Comparison of ENCODE assay signal across 1 cellular context in genomic region chrX:71181558-71181909, GRCh38.
TF ChIP-seq lines count a peak whose summit lies in the region.

No MANE protein-coding gene starts in this region.

TF ChIP-seq in endothelial cell of umbilical vein, 7 proteins besides CTCF, POLR2A, EP300 and RAD21:
- TF ChIP-seq, protein P1, sequence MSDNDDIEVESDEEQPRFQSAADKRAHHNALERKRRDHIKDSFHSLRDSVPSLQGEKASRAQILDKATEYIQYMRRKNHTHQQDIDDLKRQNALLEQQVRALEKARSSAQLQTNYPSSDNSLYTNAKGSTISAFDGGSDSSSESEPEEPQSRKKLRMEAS (IDR thresholded peaks at IDR 0.05; ENCODE audit: insufficient read depth, insufficient read length), result no peak
- TF ChIP-seq EZH2 (IDR thresholded peaks at IDR 0.05; ENCODE audit: borderline replicate concordance, low read depth, low read length, severe bottlenecking) (no peak), FOS (IDR thresholded peaks at IDR 0.05; ENCODE audit: borderline replicate concordance, insufficient read depth, low read length) (no peak), JUN (IDR thresholded peaks at IDR 0.05; ENCODE audit: borderline replicate concordance, insufficient read depth, insufficient read length, low read depth) (no peak), POLR2AphosphoS5 (IDR thresholded peaks at IDR 0.05; ENCODE audit: insufficient read depth, low read depth, low read length) (no peak), MYC (IDR thresholded peaks at IDR 0.05; ENCODE audit: low read depth, low read length) (no peak), GATA2 (IDR thresholded peaks at IDR 0.05; ENCODE audit: insufficient read depth, insufficient read length, low read depth, low read length) (no peak)
